In the genomic region with DNA sequence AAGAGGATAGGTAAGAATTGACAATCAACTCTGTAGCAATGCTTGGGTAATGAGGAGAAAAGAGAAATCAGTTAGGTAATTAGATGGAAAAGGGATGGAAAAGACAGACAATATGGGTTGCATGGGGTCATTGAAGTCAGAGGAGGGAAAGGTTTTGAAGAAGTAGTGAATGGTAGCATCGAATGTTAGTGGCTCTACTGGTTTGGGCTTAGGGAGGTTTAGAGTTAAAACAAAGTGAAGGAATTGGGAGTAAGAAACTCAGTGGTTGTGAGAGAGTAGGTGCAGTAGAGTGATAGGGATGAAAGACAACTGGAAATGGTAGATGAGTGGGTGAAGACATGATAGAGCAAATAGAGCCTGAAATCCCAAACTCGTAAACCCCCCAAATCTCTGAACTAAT, we compare ENCODE assay signal across 30 cellular contexts.
DNase-seq lines count a peak whose midpoint lies in the region; ATAC-seq, FAIRE-seq and TF ChIP-seq lines count a peak whose summit lies in the region.
"Had no signal": no experiment of that assay in that cellular context is flagged by ENCODE, and none has a peak within 500 bp of the region (broad histone marks: within the 10 kb centered on the region; RNA-seq: fewer than 3 reads in every experiment).

No MANE protein-coding gene starts in this region.

- no peak for TF ChIP-seq EP300 in HepG2 (IDR thresholded peaks at IDR 0.05; ENCODE audit: low read depth in 2 of 2, low read length in 2 of 2)
- no peak for TF ChIP-seq EP300 in HepG2 (CRISPR knock-in tag; IDR thresholded peaks at IDR 0.05; ENCODE audit: borderline replicate concordance)

- H3K36me3 ChIP-seq in HepG2 (replicated peaks in 1 of 2; ENCODE audit: control insufficient read depth in 1 of 2, insufficient read depth in 2 of 2, low read length in 2 of 2) (no peaks in the 10 kb centered on the region), right lobe of liver (no peaks in the 10 kb centered on the region), HEK293 (ENCODE audit: control insufficient read depth in 2 of 2, insufficient read depth in 1 of 2, low read length in 2 of 2) (no peaks in the 10 kb centered on the region), BE2C (no peaks in the 10 kb centered on the region)
- H3K36me3 ChIP-seq: BLaER1; BLaER1 treated with 17β-estradiol and CSF1 and Interleukin-3, amounts not matched to agents 10 nM and 100 nM had no signal

- ATAC-seq in HepG2 (no peak), right lobe of liver (no peak)
- ATAC-seq: A549; CD8-positive, alpha-beta T cell had no signal

- no peak for FAIRE-seq in HepG2 (lab: Jason Lieb, UNC)
- FAIRE-seq: A204.1, A549, D721Med had no signal

- no peak overlapping the region for H3K9ac ChIP-seq in HepG2 (ENCODE audit: insufficient read depth, low read depth, low read length)
- H3K9ac ChIP-seq: BLaER1; BLaER1 treated with 17β-estradiol and CSF1 and Interleukin-3, amounts not matched to agents 10 nM and 100 nM had no signal

- peaks cover 7% of the 10 kb centered on the region; the same call in 1 of the 2 replicates for H3K9me3 ChIP-seq in HepG2 (ENCODE audit: low read length)
- H3K9me3 ChIP-seq in right lobe of liver: no peaks in the 10 kb centered on the region
- no peaks in the 10 kb centered on the region for H3K9me3 ChIP-seq in HEK293 (ENCODE audit: control insufficient read depth, insufficient read depth, low read depth, low read length)
- no peaks in the 10 kb centered on the region for H3K9me3 ChIP-seq in BE2C
- H3K9me3 ChIP-seq: A549 had no signal

- no peak overlapping the region for H2AFZ ChIP-seq in HepG2 (ENCODE audit: low read length)

- H3K27ac ChIP-seq in HepG2 (ENCODE audit: extremely low read length, insufficient read depth, low read length) (no peak overlapping the region), right lobe of liver (no peak overlapping the region), HEK293 (ENCODE audit: extremely low read depth, low read depth, low read length) (no peak overlapping the region)
- H3K27ac ChIP-seq: 22Rv1; A549; BLaER1; BLaER1 treated with 17β-estradiol and CSF1 and Interleukin-3, amounts not matched to agents 10 nM and 100 nM; C4-2B had no signal

- POLR2A ChIA-PET in HepG2 (lab: Yijun Ruan, JAX) (no interaction called here), HEK293 (lab: Yijun Ruan, JAX) (no interaction called here)

- in situ Hi-C loops in HepG2 (cut with HindIII; ENCODE audit: extremely low pct_ligation_motif_present, low pct_unique_long_range_greater_than_20kb): no loop called here

- BruUV-seq in HepG2 (replicated peaks; lab: Mats Ljungman, UMichigan): no TSS peak

- H3K4me1 ChIP-seq in HepG2 (ENCODE audit: insufficient read depth, low read length): no peaks in the 10 kb centered on the region
- no peaks in the 10 kb centered on the region for H3K4me1 ChIP-seq in right lobe of liver
- no peaks in the 10 kb centered on the region for H3K4me1 ChIP-seq in HEK293 (ENCODE audit: control insufficient read depth, insufficient read depth, low read length)
- H3K4me1 ChIP-seq in BE2C: no peaks in the 10 kb centered on the region
- H3K4me1 ChIP-seq: A549, Caco-2 had no signal

- DNase-seq in HepG2 (ENCODE audit: low spot score): no peak
- no peak for DNase-seq in right lobe of liver
- no peak for DNase-seq in BE2C
- DNase-seq: 8988T; ACHN; AML-193; C1 segment of cervical spinal cord; Caco-2; Calu3; CD4-positive, alpha-beta memory T cell; CD4-positive, alpha-beta T cell; CD4-positive, CD25-positive, alpha-beta regulatory T cell; CD8-positive, alpha-beta memory T cell; CD8-positive, alpha-beta T cell; COR-L47; DMS 273 treated with DMSO at 0.1 percent for 48 hours; DMS153; DMS53; DMS79; DMS79 treated with DMSO at 0.1 percent for 48 hours; DND-41; EL had no signal

- 10% methylated on average over 2 of the region's 2 CpGs for WGBS in HepG2 (ENCODE audit: low lambda C conversion rate)
- WGBS in right lobe of liver (ENCODE audit: insufficient coverage, low coverage, low lambda C conversion rate, missing lambda C conversion rate): 73% methylated on average over 2 of the region's 2 CpGs

- TF ChIP-seq RAD21 in HepG2 (CRISPR knock-in tag; IDR thresholded peaks at IDR 0.05): no peak

- CTCF ChIA-PET in HepG2 (lab: Yijun Ruan, JAX; ENCODE audit: low intra/inter-chr PET ratio, low total read pairs) (no interaction called here), HEK293 (lab: Yijun Ruan, JAX) (interaction anchor here (0.9 kb wide), 1 partner anchor 20 kb away, joined by 3 read pairs; no protein-coding TSS in a partner anchor)

- no peak for TF ChIP-seq POLR2A in HepG2 (IDR thresholded peaks at IDR 0.05; ENCODE audit: insufficient read depth in 1 of 2, low read depth in 2 of 2, low read length in 2 of 2)
- no peak for TF ChIP-seq POLR2A in right lobe of liver (IDR thresholded peaks at IDR 0.05)

- no peaks in the 10 kb centered on the region for H3K79me2 ChIP-seq in HepG2 (ENCODE audit: insufficient read depth, low read length)

- TF ChIP-seq CTCF in HepG2 (CRISPR knock-in tag; IDR thresholded peaks at IDR 0.05) (no peak), right lobe of liver (IDR thresholded peaks at IDR 0.05) (no peak), HEK293 (tag by site-specific recombination; IDR thresholded peaks at IDR 0.05) (no peak), BE2C (IDR thresholded peaks at IDR 0.05; ENCODE audit: low read depth, low read length) (no peak)

- H3K4me2 ChIP-seq in HepG2 (ENCODE audit: low read depth, low read length): no peak overlapping the region
- H3K4me2 ChIP-seq: A549; BLaER1; BLaER1 treated with 17β-estradiol and CSF1 and Interleukin-3, amounts not matched to agents 10 nM and 100 nM had no signal

- intact Hi-C loops in HepG2 (cut with micrococcal nuclease; ENCODE audit: unreplicated experiment): no loop called here
- intact Hi-C loops in right lobe of liver (cut with DNase I): no loop called here

- H4K20me1 ChIP-seq in HepG2 (ENCODE audit: insufficient read depth, low read length): no peaks in the 10 kb centered on the region
- H4K20me1 ChIP-seq: BLaER1; BLaER1 treated with 17β-estradiol and CSF1 and Interleukin-3, amounts not matched to agents 10 nM and 100 nM had no signal

- no peaks in the 10 kb centered on the region for H3K27me3 ChIP-seq in HepG2 (ENCODE audit: control insufficient read depth in 1 of 2, insufficient read depth in 2 of 2, low read length in 2 of 2)
- H3K27me3 ChIP-seq in right lobe of liver: no peaks in the 10 kb centered on the region
- H3K27me3 ChIP-seq in BE2C: no peaks in the 10 kb centered on the region
- H3K27me3 ChIP-seq: BLaER1; BLaER1 treated with 17β-estradiol and CSF1 and Interleukin-3, amounts not matched to agents 10 nM and 100 nM had no signal

- no peak overlapping the region for H3K4me3 ChIP-seq in HepG2 (replicated peaks in 1 of 3; ENCODE audit: insufficient read depth in 1 of 3, low read depth in 2 of 3, low read length in 3 of 3)
- no peak overlapping the region for H3K4me3 ChIP-seq in right lobe of liver
- H3K4me3 ChIP-seq in HEK293 (ENCODE audit: low read depth, low read length): no peak overlapping the region
- no peak overlapping the region for H3K4me3 ChIP-seq in BE2C (ENCODE audit: low read depth, low read length)
- H3K4me3 ChIP-seq: A549; BLaER1; BLaER1 treated with 17β-estradiol and CSF1 and Interleukin-3, amounts not matched to agents 10 nM and 100 nM had no signal

TF ChIP-seq in HepG2, 621 proteins besides CTCF, POLR2A, EP300 and RAD21 (continues in another document):
- TF ChIP-seq ZNF629 (CRISPR knock-in tag; conservative IDR thresholded peaks at IDR 0.05): no peak
- TF ChIP-seq, protein P1, sequence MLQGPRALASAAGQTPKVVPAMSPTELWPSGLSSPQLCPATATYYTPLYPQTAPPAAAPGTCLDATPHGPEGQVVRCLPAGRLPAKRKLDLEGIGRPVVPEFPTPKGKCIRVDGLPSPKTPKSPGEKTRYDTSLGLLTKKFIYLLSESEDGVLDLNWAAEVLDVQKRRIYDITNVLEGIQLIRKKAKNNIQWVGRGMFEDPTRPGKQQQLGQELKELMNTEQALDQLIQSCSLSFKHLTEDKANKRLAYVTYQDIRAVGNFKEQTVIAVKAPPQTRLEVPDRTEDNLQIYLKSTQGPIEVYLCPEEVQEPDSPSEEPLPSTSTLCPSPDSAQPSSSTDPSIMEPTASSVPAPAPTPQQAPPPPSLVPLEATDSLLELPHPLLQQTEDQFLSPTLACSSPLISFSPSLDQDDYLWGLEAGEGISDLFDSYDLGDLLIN (CRISPR knock-in tag; IDR thresholded peaks at IDR 0.05; ENCODE audit: borderline replicate concordance): no peak
- TF ChIP-seq, protein P2, sequence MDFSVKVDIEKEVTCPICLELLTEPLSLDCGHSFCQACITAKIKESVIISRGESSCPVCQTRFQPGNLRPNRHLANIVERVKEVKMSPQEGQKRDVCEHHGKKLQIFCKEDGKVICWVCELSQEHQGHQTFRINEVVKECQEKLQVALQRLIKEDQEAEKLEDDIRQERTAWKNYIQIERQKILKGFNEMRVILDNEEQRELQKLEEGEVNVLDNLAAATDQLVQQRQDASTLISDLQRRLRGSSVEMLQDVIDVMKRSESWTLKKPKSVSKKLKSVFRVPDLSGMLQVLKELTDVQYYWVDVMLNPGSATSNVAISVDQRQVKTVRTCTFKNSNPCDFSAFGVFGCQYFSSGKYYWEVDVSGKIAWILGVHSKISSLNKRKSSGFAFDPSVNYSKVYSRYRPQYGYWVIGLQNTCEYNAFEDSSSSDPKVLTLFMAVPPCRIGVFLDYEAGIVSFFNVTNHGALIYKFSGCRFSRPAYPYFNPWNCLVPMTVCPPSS (IDR thresholded peaks at IDR 0.05): peak; percentile 81; the same call in 1 of the 2 replicates

TF ChIP-seq in HEK293, 187 proteins besides CTCF, POLR2A, EP300 and RAD21:
- 0 out of 2 replicates have a peak, but pooled peaks have one; percentile 21 for TF ChIP-seq ZBTB17 (tag by site-specific recombination; IDR thresholded peaks at IDR 0.05)
- no peak for TF ChIP-seq GLI2 (tag by site-specific recombination; IDR thresholded peaks at IDR 0.05; ENCODE audit: borderline replicate concordance, low read depth)
